3 cellular contexts compared by ENCODE assay signal in genomic region chr6:13372688-13373487, GRCh38.
TF ChIP-seq lines count a peak whose summit lies in the region.

No MANE protein-coding gene starts in this region.

TF ChIP-seq in SK-N-SH treated with all-trans-retinoic acid at 6 μM for 48 hours, 23 proteins besides CTCF, POLR2A, EP300 and RAD21:
- TF ChIP-seq ZFP3 (CRISPR knock-in tag; IDR thresholded peaks at IDR 0.05): peak; percentile 97
- TF ChIP-seq, protein P1, sequence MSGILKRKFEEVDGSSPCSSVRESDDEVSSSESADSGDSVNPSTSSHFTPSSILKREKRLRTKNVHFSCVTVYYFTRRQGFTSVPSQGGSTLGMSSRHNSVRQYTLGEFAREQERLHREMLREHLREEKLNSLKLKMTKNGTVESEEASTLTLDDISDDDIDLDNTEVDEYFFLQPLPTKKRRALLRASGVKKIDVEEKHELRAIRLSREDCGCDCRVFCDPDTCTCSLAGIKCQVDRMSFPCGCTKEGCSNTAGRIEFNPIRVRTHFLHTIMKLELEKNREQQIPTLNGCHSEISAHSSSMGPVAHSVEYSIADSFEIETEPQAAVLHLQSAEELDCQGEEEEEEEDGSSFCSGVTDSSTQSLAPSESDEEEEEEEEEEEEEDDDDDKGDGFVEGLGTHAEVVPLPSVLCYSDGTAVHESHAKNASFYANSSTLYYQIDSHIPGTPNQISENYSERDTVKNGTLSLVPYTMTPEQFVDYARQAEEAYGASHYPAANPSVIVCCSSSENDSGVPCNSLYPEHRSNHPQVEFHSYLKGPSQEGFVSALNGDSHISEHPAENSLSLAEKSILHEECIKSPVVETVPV (CRISPR knock-in tag; IDR thresholded peaks at IDR 0.05): no peak

TF ChIP-seq in SK-N-SH, 30 proteins besides CTCF, POLR2A, EP300 and RAD21:
- no peak for TF ChIP-seq IRF3 (IDR thresholded peaks at IDR 0.05; ENCODE audit: low read depth, low read length)
- TF ChIP-seq, protein P2, sequence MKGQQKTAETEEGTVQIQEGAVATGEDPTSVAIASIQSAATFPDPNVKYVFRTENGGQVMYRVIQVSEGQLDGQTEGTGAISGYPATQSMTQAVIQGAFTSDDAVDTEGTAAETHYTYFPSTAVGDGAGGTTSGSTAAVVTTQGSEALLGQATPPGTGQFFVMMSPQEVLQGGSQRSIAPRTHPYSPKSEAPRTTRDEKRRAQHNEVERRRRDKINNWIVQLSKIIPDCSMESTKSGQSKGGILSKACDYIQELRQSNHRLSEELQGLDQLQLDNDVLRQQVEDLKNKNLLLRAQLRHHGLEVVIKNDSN (IDR thresholded peaks at IDR 0.05; ENCODE audit: borderline replicate concordance, low read depth): no peak
- TF ChIP-seq ELF1 (IDR thresholded peaks at IDR 0.05): no peak
- TF ChIP-seq GATA2 (CRISPR knock-in tag; IDR thresholded peaks at IDR 0.05): no peak
- TF ChIP-seq NRF1 (IDR thresholded peaks at IDR 0.05; ENCODE audit: low read depth, low read length): no peak
- no peak for TF ChIP-seq MAX (IDR thresholded peaks at IDR 0.05; ENCODE audit: low read depth)
- TF ChIP-seq TEAD4 (IDR thresholded peaks at IDR 0.05; ENCODE audit: borderline replicate concordance, insufficient read depth): no peak
- TF ChIP-seq MEF2A (IDR thresholded peaks at IDR 0.05; ENCODE audit: borderline replicate concordance, low read depth): no peak
- no peak for TF ChIP-seq JUND (IDR thresholded peaks at IDR 0.05)
- TF ChIP-seq FOXJ3 (CRISPR knock-in tag; IDR thresholded peaks at IDR 0.05): no peak
- no peak for TF ChIP-seq CHD2 (IDR thresholded peaks at IDR 0.05; ENCODE audit: low read length, partially characterized antibody)
- TF ChIP-seq MXI1 (IDR thresholded peaks at IDR 0.05; ENCODE audit: low read depth, low read length): no peak
- TF ChIP-seq RFX5 (IDR thresholded peaks at IDR 0.05; ENCODE audit: low read length): no peak
- TF ChIP-seq SIN3A (IDR thresholded peaks at IDR 0.05; ENCODE audit: borderline replicate concordance, low read depth, low read length): no peak
- TF ChIP-seq YY1 (IDR thresholded peaks at IDR 0.05; ENCODE audit: low read depth): no peak
- TF ChIP-seq, protein P3, sequence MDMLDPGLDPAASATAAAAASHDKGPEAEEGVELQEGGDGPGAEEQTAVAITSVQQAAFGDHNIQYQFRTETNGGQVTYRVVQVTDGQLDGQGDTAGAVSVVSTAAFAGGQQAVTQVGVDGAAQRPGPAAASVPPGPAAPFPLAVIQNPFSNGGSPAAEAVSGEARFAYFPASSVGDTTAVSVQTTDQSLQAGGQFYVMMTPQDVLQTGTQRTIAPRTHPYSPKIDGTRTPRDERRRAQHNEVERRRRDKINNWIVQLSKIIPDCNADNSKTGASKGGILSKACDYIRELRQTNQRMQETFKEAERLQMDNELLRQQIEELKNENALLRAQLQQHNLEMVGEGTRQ (IDR thresholded peaks at IDR 0.05; ENCODE audit: borderline replicate concordance, low read depth, low read length): no peak

TF ChIP-seq in IMR-90, 13 proteins besides CTCF, POLR2A, EP300 and RAD21:
- TF ChIP-seq RCOR1 (IDR thresholded peaks at IDR 0.05; ENCODE audit: insufficient replicate concordance, low read length) (no peak), MXI1 (IDR thresholded peaks at IDR 0.05; ENCODE audit: borderline replicate concordance, low read depth, low read length) (no peak), ELK1 (IDR thresholded peaks at IDR 0.05; ENCODE audit: borderline replicate concordance, low read depth, low read length) (no peak), MAFK (IDR thresholded peaks at IDR 0.05; ENCODE audit: low read depth, low read length) (no peak), CHD1 (IDR thresholded peaks at IDR 0.05; ENCODE audit: low read depth, low read length) (no peak), CEBPB (IDR thresholded peaks at IDR 0.05; ENCODE audit: low read depth, low read length) (no peak), RFX5 (IDR thresholded peaks at IDR 0.05; ENCODE audit: low read depth, low read length) (no peak), BHLHE40 (IDR thresholded peaks at IDR 0.05; ENCODE audit: low read depth, low read length) (no peak)
